ENCODE assay signal across 8 cellular contexts in genomic region chr1:182789138-182790076, GRCh38. TPM values are rescaled to one million over a fixed set of nuclear protein-coding genes. Genes with fewer than 3 reads are reported as not detected.
A peak's percentile ranks its signal among the peaks of the same experiment; 100 is the strongest.
DNase-seq lines count a peak whose midpoint lies in the region; ATAC-seq and TF ChIP-seq lines count a peak whose summit lies in the region.

TSS of gene NPL (plus strand) at chr1:182789773. CDS start at chr1:182794372, 4,599 bp downstream.

- no peak for TF ChIP-seq CTCF in colonic mucosa (IDR thresholded peaks at IDR 0.05)
- TF ChIP-seq CTCF in left lung (IDR thresholded peaks at IDR 0.05), result no peak

- peaks cover 5% of the 10 kb centered on the region for H3K4me1 ChIP-seq in colonic mucosa
- peaks cover 0 to 52% of the 10 kb centered on the region in 2 donors for H3K4me1 ChIP-seq in left lung

- H3K9ac ChIP-seq in colonic mucosa (ENCODE audit: low read depth in 2 of 2, low read length in 2 of 2), result peak within 1 kb of the TSS; percentile 69 to 81

- H3K36me3 ChIP-seq in colonic mucosa (no peaks in the 10 kb centered on the region), left lung (peaks cover 0 to 7% of the 10 kb centered on the region in 2 donors)

- ATAC-seq in HG03159 (IDR thresholded peaks at IDR 0.05; ENCODE audit: unreplicated experiment), result peak; percentile 90
- peak; percentile 92 for ATAC-seq in left lung

- TF ChIP-seq POLR2A in GM18951 (IDR thresholded peaks at IDR 0.05; ENCODE audit: extremely low read depth, insufficient read depth, insufficient read length), result peak; percentile 89

- DNase-seq in AG08396 (ENCODE audit: low spot score), result peak; percentile 92
- peak; percentile 54 for DNase-seq in NCI-H446 treated with DMSO at 0.1 percent for 48 hours (lab: John Stamatoyannopoulos, UW)
- peak; percentile 80 to 83 for DNase-seq in activated CD4-positive, alpha-beta T cell treated with anti-CD3 and anti-CD28 coated beads for 4 hours
- peak; percentile 83 for DNase-seq in colonic mucosa
- DNase-seq in left lung, result peak; percentile 89 to 98
- peak; percentile 86 for DNase-seq in stimulated activated CD4-positive, alpha-beta T cell treated with anti-CD3 and anti-CD28 coated beads, Interleukin-4, amount 100 ng/mL, for 1 hour

- H3K4me3 ChIP-seq in colonic mucosa (peak within 1 kb of the TSS; percentile 47), left lung (peak within 1 kb of the TSS; percentile 59 to 61)

- in situ Hi-C loops in GM18951 (cut with MboI; ENCODE audit: low sequenced_read_pairs, unreplicated experiment), result loop anchor here (10.0 kb wide), 2 partner anchors 345 to 705 kb away; no protein-coding TSS in a partner anchor

- H3K9me3 ChIP-seq in colonic mucosa, result no peaks in the 10 kb centered on the region
- H3K9me3 ChIP-seq in left lung, result no peaks in the 10 kb centered on the region

- intact Hi-C loops in colonic mucosa (cut with DNase I), result loop anchor here (5.0 kb wide), 1 partner anchor 342 kb away; no protein-coding TSS in a partner anchor
- intact Hi-C loops in left lung (cut with DNase I), result no loop called here

- H3K27ac ChIP-seq in colonic mucosa, result peak within 1 kb of the TSS; percentile 41
- peak within 1 kb of the TSS; percentile 33 to 78 for H3K27ac ChIP-seq in left lung

- H3K27me3 ChIP-seq in colonic mucosa (no peaks in the 10 kb centered on the region), left lung (no peaks in the 10 kb centered on the region)

RNA-seq across cellular contexts. Expression of gene NPL, which starts in this region (rescaled TPM):
- total RNA-seq in colonic mucosa (1 to 10 TPM; 6.4 to 8.5 TPM), left lung (10 to 100 TPM; 35.2 to 73.5 TPM)

Comparison
In these comparisons a context has a peak if more than half of its experiments do, and no peak if none do; other contexts are left out.
1. Peak in every context shown above with its lines: DNase-seq, ATAC-seq, H3K4me3 ChIP-seq and H3K27ac ChIP-seq.